Comparison of ENCODE assay signal across 26 cellular contexts in genomic region chr4:52903273-52903672, GRCh38. TPM values are rescaled to one million over a fixed set of nuclear protein-coding genes. Genes with fewer than 3 reads are reported as not detected.
"Had no signal": no experiment of that assay in that cellular context is flagged by ENCODE, and none has a peak within 500 bp of the region (broad histone marks: within the 10 kb centered on the region; RNA-seq: fewer than 3 reads in every experiment).

No MANE protein-coding gene starts in this region.

- H3K36me3 ChIP-seq: colonic mucosa, gastrocnemius medialis, neural progenitor cell, right lobe of liver, thyroid gland had no signal

- H3K9ac ChIP-seq: neural progenitor cell, parathyroid adenoma had no signal

- H3K9me3 ChIP-seq: colonic mucosa, gastrocnemius medialis, right lobe of liver, thyroid gland had no signal

- FAIRE-seq: islet of Langerhans, small intestine had no signal

- H3K4me2 ChIP-seq: hepatocyte, neural progenitor cell had no signal

- H3K27me3 ChIP-seq: colonic mucosa, gastrocnemius medialis, hepatocyte, left lung, neural progenitor cell, right lobe of liver, stomach, thyroid gland had no signal

- DNase-seq: colonic mucosa; effector CD8-positive, alpha-beta T cell; endodermal cell; foreskin fibroblast; gastrocnemius medialis; head of caudate nucleus; left cardiac atrium; left lung; mesendoderm; midbrain; naive thymus-derived CD4-positive, alpha-beta T cell; right lobe of liver; small intestine; stimulated activated CD4-positive, alpha-beta T cell treated with anti-CD3 and anti-CD28 coated beads, Interleukin-15, amount 100 ng/mL, for 24 hours; stimulated activated CD4-positive, alpha-beta T cell treated with anti-CD3 and anti-CD28 coated beads, Interleukin-4, amount 100 ng/mL, for 24 hours; stimulated activated naive CD4-positive, alpha-beta T cell treated with Interleukin-2 at 50 U/mL for 16 hours; stomach; thyroid gland had no signal

- ATAC-seq: esophagus mucosa; gastrocnemius medialis; left cardiac atrium; left lung; naive thymus-derived CD4-positive, alpha-beta T cell; right lobe of liver; stimulated activated effector memory CD8-positive, alpha-beta T cell treated with anti-CD3 and anti-CD28 coated beads, Interleukin-12 subunit alpha, Interleukin-12 subunit beta, amount 100 ng/mL, for 72 hours had no signal

- H3K4me3 ChIP-seq: colonic mucosa, gastrocnemius medialis, hepatocyte, left lung, neural progenitor cell, right lobe of liver, stomach, thyroid gland had no signal

- H3K27ac ChIP-seq: colonic mucosa, epithelial cell of prostate, gastrocnemius medialis, hepatocyte, left lung, neural progenitor cell, parathyroid adenoma, right lobe of liver, stomach, thyroid gland had no signal

- H3K4me1 ChIP-seq: colonic mucosa, left lung, neural progenitor cell, parathyroid adenoma, right lobe of liver, stomach, thyroid gland had no signal

- H3K79me2 ChIP-seq: hepatocyte, parathyroid adenoma had no signal

- H2AFZ ChIP-seq: hepatocyte, neural progenitor cell, parathyroid adenoma had no signal

RNA-seq across cellular contexts. Expression of gene RASL11B, which starts 41.2 kb away (rescaled TPM):
- total RNA-seq: glomerular endothelial cell had no signal
